1 cellular context compared by ENCODE assay signal in the genomic region with DNA sequence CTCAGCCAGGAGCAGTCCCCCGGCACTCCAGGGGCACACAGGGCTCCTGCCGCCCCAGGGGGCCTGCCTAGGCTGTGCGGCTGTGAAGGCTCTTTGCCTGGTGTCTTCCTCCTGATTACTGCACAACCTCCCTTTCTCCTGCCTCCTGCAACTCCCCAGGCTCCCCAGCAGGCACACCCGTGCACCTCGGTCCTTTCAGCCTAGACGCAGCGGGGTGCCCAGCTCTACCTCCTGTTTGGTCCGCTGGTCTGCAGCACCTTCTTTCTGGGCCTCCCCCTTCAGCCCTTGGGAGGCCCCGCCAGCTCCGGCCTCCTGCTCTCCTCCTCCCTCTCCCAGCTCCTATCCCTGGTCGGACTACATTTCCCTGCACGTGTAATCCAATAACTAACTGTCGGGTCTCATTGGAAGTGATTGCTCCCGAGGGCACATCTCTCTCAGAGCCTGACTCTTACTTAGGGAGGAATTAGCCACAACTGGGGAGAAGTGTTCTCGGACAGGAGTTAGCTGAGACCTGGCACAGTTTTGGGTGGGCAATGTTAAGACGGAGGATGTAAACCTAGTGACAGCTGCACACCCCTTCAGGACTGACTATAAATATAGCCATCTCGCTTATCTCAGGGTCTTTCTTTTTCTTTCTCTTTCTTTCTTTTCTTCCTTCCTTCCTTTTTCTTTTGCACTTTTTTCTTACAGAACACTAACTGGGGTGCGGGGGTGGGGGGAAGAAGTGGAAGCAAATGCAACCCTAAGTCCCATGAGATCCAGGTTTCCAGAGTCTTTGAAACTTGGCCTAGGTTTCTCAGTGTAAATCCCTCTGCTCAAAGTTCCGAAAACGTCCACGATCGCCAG.
TF ChIP-seq lines count a peak whose summit lies in the region.

No MANE protein-coding gene starts in this region.

TF ChIP-seq in HEK293, 187 proteins besides CTCF, POLR2A, EP300 and RAD21 (continued from another document and continues in another):
- TF ChIP-seq, protein P1, sequence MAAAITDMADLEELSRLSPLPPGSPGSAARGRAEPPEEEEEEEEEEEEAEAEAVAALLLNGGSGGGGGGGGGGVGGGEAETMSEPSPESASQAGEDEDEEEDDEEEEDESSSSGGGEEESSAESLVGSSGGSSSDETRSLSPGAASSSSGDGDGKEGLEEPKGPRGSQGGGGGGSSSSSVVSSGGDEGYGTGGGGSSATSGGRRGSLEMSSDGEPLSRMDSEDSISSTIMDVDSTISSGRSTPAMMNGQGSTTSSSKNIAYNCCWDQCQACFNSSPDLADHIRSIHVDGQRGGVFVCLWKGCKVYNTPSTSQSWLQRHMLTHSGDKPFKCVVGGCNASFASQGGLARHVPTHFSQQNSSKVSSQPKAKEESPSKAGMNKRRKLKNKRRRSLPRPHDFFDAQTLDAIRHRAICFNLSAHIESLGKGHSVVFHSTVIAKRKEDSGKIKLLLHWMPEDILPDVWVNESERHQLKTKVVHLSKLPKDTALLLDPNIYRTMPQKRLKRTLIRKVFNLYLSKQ (tag by site-specific recombination; IDR thresholded peaks at IDR 0.05; ENCODE audit: borderline replicate concordance), result no peak
- no peak for TF ChIP-seq ZNF202 (tag by site-specific recombination; IDR thresholded peaks at IDR 0.05; ENCODE audit: borderline replicate concordance)
- TF ChIP-seq ZNF561 (tag by site-specific recombination; IDR thresholded peaks at IDR 0.05; ENCODE audit: borderline replicate concordance), result no peak
- no peak for TF ChIP-seq ZNF19 (tag by site-specific recombination; IDR thresholded peaks at IDR 0.05; ENCODE audit: low read depth)
- no peak for TF ChIP-seq SCRT1 (tag by site-specific recombination; IDR thresholded peaks at IDR 0.05; ENCODE audit: borderline replicate concordance)
- peak; percentile 97 for TF ChIP-seq ZNF600 (tag by site-specific recombination; IDR thresholded peaks at IDR 0.05)
- peak; percentile 38; the same call in 1 of the 2 replicates for TF ChIP-seq ZNF10 (tag by site-specific recombination; IDR thresholded peaks at IDR 0.05)
- no peak for TF ChIP-seq KLF10 (tag by site-specific recombination; IDR thresholded peaks at IDR 0.05)
- TF ChIP-seq ZNF169 (tag by site-specific recombination; IDR thresholded peaks at IDR 0.05), result no peak
- TF ChIP-seq, protein P2, sequence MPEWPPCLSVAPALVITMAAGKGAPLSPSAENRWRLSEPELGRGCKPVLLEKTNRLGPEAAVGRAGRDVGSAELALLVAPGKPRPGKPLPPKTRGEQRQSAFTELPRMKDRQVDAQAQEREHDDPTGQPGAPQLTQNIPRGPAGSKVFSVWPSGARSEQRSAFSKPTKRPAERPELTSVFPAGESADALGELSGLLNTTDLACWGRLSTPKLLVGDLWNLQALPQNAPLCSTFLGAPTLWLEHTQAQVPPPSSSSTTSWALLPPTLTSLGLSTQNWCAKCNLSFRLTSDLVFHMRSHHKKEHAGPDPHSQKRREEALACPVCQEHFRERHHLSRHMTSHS (tag by site-specific recombination; IDR thresholded peaks at IDR 0.05), result no peak
- TF ChIP-seq, protein P3, sequence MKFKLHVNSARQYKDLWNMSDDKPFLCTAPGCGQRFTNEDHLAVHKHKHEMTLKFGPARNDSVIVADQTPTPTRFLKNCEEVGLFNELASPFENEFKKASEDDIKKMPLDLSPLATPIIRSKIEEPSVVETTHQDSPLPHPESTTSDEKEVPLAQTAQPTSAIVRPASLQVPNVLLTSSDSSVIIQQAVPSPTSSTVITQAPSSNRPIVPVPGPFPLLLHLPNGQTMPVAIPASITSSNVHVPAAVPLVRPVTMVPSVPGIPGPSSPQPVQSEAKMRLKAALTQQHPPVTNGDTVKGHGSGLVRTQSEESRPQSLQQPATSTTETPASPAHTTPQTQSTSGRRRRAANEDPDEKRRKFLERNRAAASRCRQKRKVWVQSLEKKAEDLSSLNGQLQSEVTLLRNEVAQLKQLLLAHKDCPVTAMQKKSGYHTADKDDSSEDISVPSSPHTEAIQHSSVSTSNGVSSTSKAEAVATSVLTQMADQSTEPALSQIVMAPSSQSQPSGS (tag by site-specific recombination; IDR thresholded peaks at IDR 0.05; ENCODE audit: low read depth), result no peak
- TF ChIP-seq, protein P4, sequence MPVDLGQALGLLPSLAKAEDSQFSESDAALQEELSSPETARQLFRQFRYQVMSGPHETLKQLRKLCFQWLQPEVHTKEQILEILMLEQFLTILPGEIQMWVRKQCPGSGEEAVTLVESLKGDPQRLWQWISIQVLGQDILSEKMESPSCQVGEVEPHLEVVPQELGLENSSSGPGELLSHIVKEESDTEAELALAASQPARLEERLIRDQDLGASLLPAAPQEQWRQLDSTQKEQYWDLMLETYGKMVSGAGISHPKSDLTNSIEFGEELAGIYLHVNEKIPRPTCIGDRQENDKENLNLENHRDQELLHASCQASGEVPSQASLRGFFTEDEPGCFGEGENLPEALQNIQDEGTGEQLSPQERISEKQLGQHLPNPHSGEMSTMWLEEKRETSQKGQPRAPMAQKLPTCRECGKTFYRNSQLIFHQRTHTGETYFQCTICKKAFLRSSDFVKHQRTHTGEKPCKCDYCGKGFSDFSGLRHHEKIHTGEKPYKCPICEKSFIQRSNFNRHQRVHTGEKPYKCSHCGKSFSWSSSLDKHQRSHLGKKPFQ (tag by site-specific recombination; IDR thresholded peaks at IDR 0.05), result no peak
- TF ChIP-seq, protein P5, sequence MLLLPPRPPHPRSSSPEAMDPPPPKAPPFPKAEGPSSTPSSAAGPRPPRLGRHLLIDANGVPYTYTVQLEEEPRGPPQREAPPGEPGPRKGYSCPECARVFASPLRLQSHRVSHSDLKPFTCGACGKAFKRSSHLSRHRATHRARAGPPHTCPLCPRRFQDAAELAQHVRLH (tag by site-specific recombination; IDR thresholded peaks at IDR 0.05), result no peak
- TF ChIP-seq ZNF157 (tag by site-specific recombination; IDR thresholded peaks at IDR 0.05), result no peak
- no peak for TF ChIP-seq ZNF391 (tag by site-specific recombination; IDR thresholded peaks at IDR 0.05; ENCODE audit: borderline replicate concordance, low read depth)
- TF ChIP-seq, protein P6, sequence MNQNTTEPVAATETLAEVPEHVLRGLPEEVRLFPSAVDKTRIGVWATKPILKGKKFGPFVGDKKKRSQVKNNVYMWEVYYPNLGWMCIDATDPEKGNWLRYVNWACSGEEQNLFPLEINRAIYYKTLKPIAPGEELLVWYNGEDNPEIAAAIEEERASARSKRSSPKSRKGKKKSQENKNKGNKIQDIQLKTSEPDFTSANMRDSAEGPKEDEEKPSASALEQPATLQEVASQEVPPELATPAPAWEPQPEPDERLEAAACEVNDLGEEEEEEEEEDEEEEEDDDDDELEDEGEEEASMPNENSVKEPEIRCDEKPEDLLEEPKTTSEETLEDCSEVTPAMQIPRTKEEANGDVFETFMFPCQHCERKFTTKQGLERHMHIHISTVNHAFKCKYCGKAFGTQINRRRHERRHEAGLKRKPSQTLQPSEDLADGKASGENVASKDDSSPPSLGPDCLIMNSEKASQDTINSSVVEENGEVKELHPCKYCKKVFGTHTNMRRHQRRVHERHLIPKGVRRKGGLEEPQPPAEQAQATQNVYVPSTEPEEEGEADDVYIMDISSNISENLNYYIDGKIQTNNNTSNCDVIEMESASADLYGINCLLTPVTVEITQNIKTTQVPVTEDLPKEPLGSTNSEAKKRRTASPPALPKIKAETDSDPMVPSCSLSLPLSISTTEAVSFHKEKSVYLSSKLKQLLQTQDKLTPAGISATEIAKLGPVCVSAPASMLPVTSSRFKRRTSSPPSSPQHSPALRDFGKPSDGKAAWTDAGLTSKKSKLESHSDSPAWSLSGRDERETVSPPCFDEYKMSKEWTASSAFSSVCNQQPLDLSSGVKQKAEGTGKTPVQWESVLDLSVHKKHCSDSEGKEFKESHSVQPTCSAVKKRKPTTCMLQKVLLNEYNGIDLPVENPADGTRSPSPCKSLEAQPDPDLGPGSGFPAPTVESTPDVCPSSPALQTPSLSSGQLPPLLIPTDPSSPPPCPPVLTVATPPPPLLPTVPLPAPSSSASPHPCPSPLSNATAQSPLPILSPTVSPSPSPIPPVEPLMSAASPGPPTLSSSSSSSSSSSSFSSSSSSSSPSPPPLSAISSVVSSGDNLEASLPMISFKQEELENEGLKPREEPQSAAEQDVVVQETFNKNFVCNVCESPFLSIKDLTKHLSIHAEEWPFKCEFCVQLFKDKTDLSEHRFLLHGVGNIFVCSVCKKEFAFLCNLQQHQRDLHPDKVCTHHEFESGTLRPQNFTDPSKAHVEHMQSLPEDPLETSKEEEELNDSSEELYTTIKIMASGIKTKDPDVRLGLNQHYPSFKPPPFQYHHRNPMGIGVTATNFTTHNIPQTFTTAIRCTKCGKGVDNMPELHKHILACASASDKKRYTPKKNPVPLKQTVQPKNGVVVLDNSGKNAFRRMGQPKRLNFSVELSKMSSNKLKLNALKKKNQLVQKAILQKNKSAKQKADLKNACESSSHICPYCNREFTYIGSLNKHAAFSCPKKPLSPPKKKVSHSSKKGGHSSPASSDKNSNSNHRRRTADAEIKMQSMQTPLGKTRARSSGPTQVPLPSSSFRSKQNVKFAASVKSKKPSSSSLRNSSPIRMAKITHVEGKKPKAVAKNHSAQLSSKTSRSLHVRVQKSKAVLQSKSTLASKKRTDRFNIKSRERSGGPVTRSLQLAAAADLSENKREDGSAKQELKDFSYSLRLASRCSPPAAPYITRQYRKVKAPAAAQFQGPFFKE (tag by site-specific recombination; IDR thresholded peaks at IDR 0.05; ENCODE audit: borderline replicate concordance), result no peak
- TF ChIP-seq, protein P7, sequence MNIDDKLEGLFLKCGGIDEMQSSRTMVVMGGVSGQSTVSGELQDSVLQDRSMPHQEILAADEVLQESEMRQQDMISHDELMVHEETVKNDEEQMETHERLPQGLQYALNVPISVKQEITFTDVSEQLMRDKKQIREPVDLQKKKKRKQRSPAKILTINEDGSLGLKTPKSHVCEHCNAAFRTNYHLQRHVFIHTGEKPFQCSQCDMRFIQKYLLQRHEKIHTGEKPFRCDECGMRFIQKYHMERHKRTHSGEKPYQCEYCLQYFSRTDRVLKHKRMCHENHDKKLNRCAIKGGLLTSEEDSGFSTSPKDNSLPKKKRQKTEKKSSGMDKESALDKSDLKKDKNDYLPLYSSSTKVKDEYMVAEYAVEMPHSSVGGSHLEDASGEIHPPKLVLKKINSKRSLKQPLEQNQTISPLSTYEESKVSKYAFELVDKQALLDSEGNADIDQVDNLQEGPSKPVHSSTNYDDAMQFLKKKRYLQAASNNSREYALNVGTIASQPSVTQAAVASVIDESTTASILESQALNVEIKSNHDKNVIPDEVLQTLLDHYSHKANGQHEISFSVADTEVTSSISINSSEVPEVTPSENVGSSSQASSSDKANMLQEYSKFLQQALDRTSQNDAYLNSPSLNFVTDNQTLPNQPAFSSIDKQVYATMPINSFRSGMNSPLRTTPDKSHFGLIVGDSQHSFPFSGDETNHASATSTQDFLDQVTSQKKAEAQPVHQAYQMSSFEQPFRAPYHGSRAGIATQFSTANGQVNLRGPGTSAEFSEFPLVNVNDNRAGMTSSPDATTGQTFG (tag by site-specific recombination; IDR thresholded peaks at IDR 0.05; ENCODE audit: borderline replicate concordance), result no peak
- TF ChIP-seq, protein P8, sequence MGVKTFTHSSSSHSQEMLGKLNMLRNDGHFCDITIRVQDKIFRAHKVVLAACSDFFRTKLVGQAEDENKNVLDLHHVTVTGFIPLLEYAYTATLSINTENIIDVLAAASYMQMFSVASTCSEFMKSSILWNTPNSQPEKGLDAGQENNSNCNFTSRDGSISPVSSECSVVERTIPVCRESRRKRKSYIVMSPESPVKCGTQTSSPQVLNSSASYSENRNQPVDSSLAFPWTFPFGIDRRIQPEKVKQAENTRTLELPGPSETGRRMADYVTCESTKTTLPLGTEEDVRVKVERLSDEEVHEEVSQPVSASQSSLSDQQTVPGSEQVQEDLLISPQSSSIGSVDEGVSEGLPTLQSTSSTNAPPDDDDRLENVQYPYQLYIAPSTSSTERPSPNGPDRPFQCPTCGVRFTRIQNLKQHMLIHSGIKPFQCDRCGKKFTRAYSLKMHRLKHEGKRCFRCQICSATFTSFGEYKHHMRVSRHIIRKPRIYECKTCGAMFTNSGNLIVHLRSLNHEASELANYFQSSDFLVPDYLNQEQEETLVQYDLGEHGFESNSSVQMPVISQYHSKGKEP (tag by site-specific recombination; IDR thresholded peaks at IDR 0.05), result no peak
- TF ChIP-seq ZNF211 (tag by site-specific recombination; IDR thresholded peaks at IDR 0.05; ENCODE audit: low read depth), result no peak
- TF ChIP-seq, protein P9, sequence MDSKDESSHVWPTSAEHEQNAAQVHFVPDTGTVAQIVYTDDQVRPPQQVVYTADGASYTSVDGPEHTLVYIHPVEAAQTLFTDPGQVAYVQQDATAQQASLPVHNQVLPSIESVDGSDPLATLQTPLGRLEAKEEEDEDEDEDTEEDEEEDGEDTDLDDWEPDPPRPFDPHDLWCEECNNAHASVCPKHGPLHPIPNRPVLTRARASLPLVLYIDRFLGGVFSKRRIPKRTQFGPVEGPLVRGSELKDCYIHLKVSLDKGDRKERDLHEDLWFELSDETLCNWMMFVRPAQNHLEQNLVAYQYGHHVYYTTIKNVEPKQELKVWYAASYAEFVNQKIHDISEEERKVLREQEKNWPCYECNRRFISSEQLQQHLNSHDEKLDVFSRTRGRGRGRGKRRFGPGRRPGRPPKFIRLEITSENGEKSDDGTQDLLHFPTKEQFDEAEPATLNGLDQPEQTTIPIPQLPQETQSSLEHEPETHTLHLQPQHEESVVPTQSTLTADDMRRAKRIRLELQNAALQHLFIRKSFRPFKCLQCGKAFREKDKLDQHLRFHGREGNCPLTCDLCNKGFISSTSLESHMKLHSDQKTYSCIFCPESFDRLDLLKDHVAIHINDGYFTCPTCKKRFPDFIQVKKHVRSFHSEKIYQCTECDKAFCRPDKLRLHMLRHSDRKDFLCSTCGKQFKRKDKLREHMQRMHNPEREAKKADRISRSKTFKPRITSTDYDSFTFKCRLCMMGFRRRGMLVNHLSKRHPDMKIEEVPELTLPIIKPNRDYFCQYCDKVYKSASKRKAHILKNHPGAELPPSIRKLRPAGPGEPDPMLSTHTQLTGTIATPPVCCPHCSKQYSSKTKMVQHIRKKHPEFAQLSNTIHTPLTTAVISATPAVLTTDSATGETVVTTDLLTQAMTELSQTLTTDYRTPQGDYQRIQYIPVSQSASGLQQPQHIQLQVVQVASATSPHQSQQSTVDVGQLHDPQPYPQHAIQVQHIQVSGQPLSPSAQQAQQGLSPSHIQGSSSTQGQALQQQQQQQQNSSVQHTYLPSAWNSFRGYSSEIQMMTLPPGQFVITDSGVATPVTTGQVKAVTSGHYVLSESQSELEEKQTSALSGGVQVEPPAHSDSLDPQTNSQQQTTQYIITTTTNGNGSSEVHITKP (tag by site-specific recombination; IDR thresholded peaks at IDR 0.05), result peak; percentile 73
- TF ChIP-seq ZNF24 (tag by site-specific recombination; IDR thresholded peaks at IDR 0.05), result 0 out of 2 replicates have a peak, but pooled peaks have one; percentile 13
- TF ChIP-seq, protein P10, sequence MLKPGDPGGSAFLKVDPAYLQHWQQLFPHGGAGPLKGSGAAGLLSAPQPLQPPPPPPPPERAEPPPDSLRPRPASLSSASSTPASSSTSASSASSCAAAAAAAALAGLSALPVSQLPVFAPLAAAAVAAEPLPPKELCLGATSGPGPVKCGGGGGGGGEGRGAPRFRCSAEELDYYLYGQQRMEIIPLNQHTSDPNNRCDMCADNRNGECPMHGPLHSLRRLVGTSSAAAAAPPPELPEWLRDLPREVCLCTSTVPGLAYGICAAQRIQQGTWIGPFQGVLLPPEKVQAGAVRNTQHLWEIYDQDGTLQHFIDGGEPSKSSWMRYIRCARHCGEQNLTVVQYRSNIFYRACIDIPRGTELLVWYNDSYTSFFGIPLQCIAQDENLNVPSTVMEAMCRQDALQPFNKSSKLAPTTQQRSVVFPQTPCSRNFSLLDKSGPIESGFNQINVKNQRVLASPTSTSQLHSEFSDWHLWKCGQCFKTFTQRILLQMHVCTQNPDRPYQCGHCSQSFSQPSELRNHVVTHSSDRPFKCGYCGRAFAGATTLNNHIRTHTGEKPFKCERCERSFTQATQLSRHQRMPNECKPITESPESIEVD (tag by site-specific recombination; IDR thresholded peaks at IDR 0.05), result no peak
- TF ChIP-seq ZBTB48 (tag by site-specific recombination; IDR thresholded peaks at IDR 0.05), result peak; percentile 84
- no peak for TF ChIP-seq ZNF221 (tag by site-specific recombination; IDR thresholded peaks at IDR 0.05; ENCODE audit: borderline replicate concordance)
- no peak for TF ChIP-seq ZNF510 (tag by site-specific recombination; IDR thresholded peaks at IDR 0.05; ENCODE audit: insufficient replicate concordance)
- TF ChIP-seq SCRT2 (tag by site-specific recombination; IDR thresholded peaks at IDR 0.05), result no peak
- TF ChIP-seq ZNF548 (tag by site-specific recombination; IDR thresholded peaks at IDR 0.05), result no peak
